ENCODE assay signal across 10 cellular contexts in genomic region chr19:55284405-55285058, GRCh38. TPM values are rescaled to one million over a fixed set of nuclear protein-coding genes. Genes with fewer than 3 reads are reported as not detected.
DNase-seq lines count a peak whose midpoint lies in the region; ATAC-seq, FAIRE-seq and TF ChIP-seq lines count a peak whose summit lies in the region.
"Had no signal": no experiment of that assay in that cellular context is flagged by ENCODE, and none has a peak within 500 bp of the region (broad histone marks: within the 10 kb centered on the region; RNA-seq: fewer than 3 reads in every experiment).

No MANE protein-coding gene starts in this region.

- CTCF ChIA-PET in A549 (lab: Yijun Ruan, JAX) = no interaction called here

- peak overlapping the region; percentile 70 for H3K4me3 Mint-ChIP-seq in chondrocyte (ENCODE audit: unreplicated experiment)
- H3K4me3 Mint-ChIP-seq in naive B cell = peak overlapping the region in 5 of 8 donors; percentile 9 to 76 (median 29)

- H3K4me1 ChIP-seq in A549 (peaks cover 24% of the 10 kb centered on the region), HUES48 (ENCODE audit: control insufficient read depth, insufficient read depth, low read length) (peaks cover 3% of the 10 kb centered on the region; the same call in 1 of the 2 replicates)

- H3K9ac ChIP-seq in HUES48 (ENCODE audit: low read depth, low read length) = no peak overlapping the region

- H3K27ac Mint-ChIP-seq in chondrocyte (ENCODE audit: unreplicated experiment) (peak overlapping the region; percentile 63), naive B cell (peak overlapping the region in 2 of 6 donors; percentile 42 to 47)

- H3K27me3 ChIP-seq in HUES48 (ENCODE audit: control insufficient read depth, insufficient read depth, low read length) = no peaks in the 10 kb centered on the region

- POLR2A ChIA-PET in A549 (lab: Yijun Ruan, JAX) = interaction anchor here (1.9 kb wide), 1 partner anchor 123 kb away, joined by 8 read pairs; the partner anchor contains the start of gene UBE2S

- H3K9me3 Mint-ChIP-seq in chondrocyte (ENCODE audit: low read depth) (no peaks in the 10 kb centered on the region), naive B cell (no peaks in the 10 kb centered on the region)

- H3K27ac ChIP-seq in A549 (peak overlapping the region; percentile 94 to 95), HUES48 (ENCODE audit: low read depth, low read length) (peak overlapping the region; percentile 71)

- DNase-seq in A549 (ENCODE audit: low read depth in 1 of 2, low spot score in 1 of 2) (no peak), chondrocyte (ENCODE audit: low spot score) (no peak), naive B cell (no peak), cerebellum (ENCODE audit: low spot score) (no peak), DMS 273 (lab: John Stamatoyannopoulos, UW; ENCODE audit: unreplicated experiment) (no peak)
- no peak for DNase-seq in stimulated activated naive CD4-positive, alpha-beta T cell (lab: John Stamatoyannopoulos, UW)
- DNase-seq: KG1 had no signal

- H3K4me3 ChIP-seq in A549 = peak overlapping the region; percentile 88
- peak overlapping the region; percentile 50 for H3K4me3 ChIP-seq in HUES48 (ENCODE audit: low read depth, low read length)

- FAIRE-seq in A549 (lab: Jason Lieb, UNC) = no peak
- FAIRE-seq: endothelial cell of umbilical vein had no signal

- peak overlapping the region; percentile 100 for H3K4me2 ChIP-seq in A549

- TF ChIP-seq CTCF in A549 (IDR thresholded peaks at IDR 0.05) (no peak), chondrocyte (IDR thresholded peaks at IDR 0.05) (no peak)

- no peaks in the 10 kb centered on the region for H3K9me3 ChIP-seq in A549
- H3K9me3 ChIP-seq in HUES48 (ENCODE audit: control insufficient read depth, insufficient read depth, low read length) = no peaks in the 10 kb centered on the region

- ATAC-seq in A549 (no peak), naive B cell (ENCODE audit: low read depth in 2 of 2) (no peak), HG03432 (IDR thresholded peaks at IDR 0.05; ENCODE audit: unreplicated experiment) (no peak)

- H3K27me3 Mint-ChIP-seq in chondrocyte (ENCODE audit: low read depth) (no peaks in the 10 kb centered on the region), naive B cell (peaks cover 5 to 10% (median 7%) of the 10 kb centered on the region in 3 donors)

- no peak for TF ChIP-seq RAD21 in A549 (conservative IDR thresholded peaks at IDR 0.05 in 1 of 2, IDR thresholded peaks at IDR 0.05 in 1 of 2)

- TF ChIP-seq EP300 in A549 (IDR thresholded peaks at IDR 0.05) = no peak

- 41% methylated on average over 7 of the region's 16 CpGs for WGBS in A549 (ENCODE audit: missing lambda C conversion rate)

- H3K4me1 Mint-ChIP-seq in chondrocyte (ENCODE audit: low read depth) = peaks cover 34% of the 10 kb centered on the region
- peaks cover 30 to 34% (median 32%) of the 10 kb centered on the region in 3 donors for H3K4me1 Mint-ChIP-seq in naive B cell

- H3K36me3 Mint-ChIP-seq in chondrocyte (ENCODE audit: low read depth) = no peaks in the 10 kb centered on the region
- no peaks in the 10 kb centered on the region for H3K36me3 Mint-ChIP-seq in naive B cell

- peaks cover 20% of the 10 kb centered on the region for H3K36me3 ChIP-seq in HUES48 (ENCODE audit: control insufficient read depth, insufficient read depth, low read length)

- TF ChIP-seq POLR2A in A549 (IDR thresholded peaks at IDR 0.05; ENCODE audit: low read length) = no peak

TF ChIP-seq in A549, 52 proteins besides CTCF, POLR2A, EP300 and RAD21:
- TF ChIP-seq JUNB (IDR thresholded peaks at IDR 0.05) (no peak), RARB (CRISPR knock-in tag; IDR thresholded peaks at IDR 0.05) (no peak), ZNF302 (CRISPR knock-in tag; IDR thresholded peaks at IDR 0.05) (no peak), NPAS2 (CRISPR knock-in tag; IDR thresholded peaks at IDR 0.05; ENCODE audit: borderline replicate concordance) (no peak), CEBPB (IDR thresholded peaks at IDR 0.05) (no peak)

RNA-seq across cellular contexts. Expression of gene BRSK1, which starts 0.7 kb away (rescaled TPM):
- polyA plus RNA-seq in A549 (2011; rRNA removed) (5.5 and 6.6 TPM in 2 replicates), A549 (2017; fragmentation: RNase III; extraction: RNeasy Plus Mini Kit Qiagen cat#74134 plus additional on column Dnase treatment) (5.0 to 6.1 TPM (median 5.4 TPM) in 3 replicates), naive B cell (ENCODE audit: low read depth in 6 of 6) (not detected)
- polyA plus RNA-seq in A549 (2012; cell fraction: cytosol; rRNA removed) = 7.0 and 7.7 TPM in 2 replicates
- 15.9 and 21.9 TPM in 2 replicates for polyA plus RNA-seq in A549 (2012; cell fraction: nucleus; rRNA removed)
- 1.9 and 5.2 TPM in 2 replicates for polyA minus RNA-seq in A549 (2011; rRNA and poly(A)+ RNA removed)
- total RNA-seq in chondrocyte (14.0 to 15.9 TPM (median 15.3 TPM) in 3 replicates), cerebellum (69.8 TPM)

RNA-seq across cellular contexts. Expression of gene HSPBP1, which starts 4.6 kb away (rescaled TPM):
- polyA plus RNA-seq in A549 (2011; rRNA removed) (52.1 and 55.3 TPM in 2 replicates), A549 (2017; fragmentation: RNase III; extraction: RNeasy Plus Mini Kit Qiagen cat#74134 plus additional on column Dnase treatment) (121 to 127 TPM (median 123 TPM) in 3 replicates), naive B cell (ENCODE audit: low read depth in 6 of 6) (10 to 100 TPM; 22.6 to 40.0 (median 32.6) TPM)
- polyA plus RNA-seq in A549 (2012; cell fraction: cytosol; rRNA removed) = 161 and 202 TPM in 2 replicates
- polyA plus RNA-seq in A549 (2012; cell fraction: nucleus; rRNA removed) = 214 and 333 TPM in 2 replicates
- 26.6 and 52.1 TPM in 2 replicates for polyA minus RNA-seq in A549 (2011; rRNA and poly(A)+ RNA removed)
- total RNA-seq in chondrocyte (22.7 to 30.3 TPM (median 24.2 TPM) in 3 replicates), cerebellum (12.5 TPM)

RNA-seq across cellular contexts. Expression of gene PPP6R1, which starts 25.7 kb away (rescaled TPM):
- polyA plus RNA-seq in A549 (2011; rRNA removed) (42.9 and 44.6 TPM in 2 replicates), A549 (2017; fragmentation: RNase III; extraction: RNeasy Plus Mini Kit Qiagen cat#74134 plus additional on column Dnase treatment) (72.9 to 78.0 TPM (median 76.2 TPM) in 3 replicates), naive B cell (ENCODE audit: low read depth in 6 of 6) (10 to 100 TPM; 21.4 to 81.1 (median 41.1) TPM)
- 74.0 and 94.8 TPM in 2 replicates for polyA plus RNA-seq in A549 (2012; cell fraction: cytosol; rRNA removed)
- 148 and 200 TPM in 2 replicates for polyA plus RNA-seq in A549 (2012; cell fraction: nucleus; rRNA removed)
- 89.2 and 109 TPM in 2 replicates for polyA minus RNA-seq in A549 (2011; rRNA and poly(A)+ RNA removed)
- total RNA-seq in chondrocyte (47.6 to 58.4 TPM (median 49.9 TPM) in 3 replicates), cerebellum (15.4 TPM)

RNA-seq across cellular contexts. Expression of gene TMEM150B, which starts 40.6 kb away (rescaled TPM):
- polyA plus RNA-seq in A549 (2011; rRNA removed) (0.39 and 0.52 TPM in 2 replicates), A549 (2017; fragmentation: RNase III; extraction: RNeasy Plus Mini Kit Qiagen cat#74134 plus additional on column Dnase treatment) (0.26 to 0.45 TPM (median 0.26 TPM) in 3 replicates), naive B cell (ENCODE audit: low read depth in 6 of 6) (not detected)
- polyA plus RNA-seq in A549 (2012; cell fraction: cytosol; rRNA removed) = 0.12 and 0.16 TPM in 2 replicates
- 0.51 and 0.58 TPM in 2 replicates for polyA plus RNA-seq in A549 (2012; cell fraction: nucleus; rRNA removed)
- polyA minus RNA-seq in A549 (2011; rRNA and poly(A)+ RNA removed) = 0.78 and 1.1 TPM in 2 replicates
- total RNA-seq in chondrocyte (not detected in 3 replicates), cerebellum (0.73 TPM)
- total RNA-seq: endothelial cell of umbilical vein had no signal
- polyA plus RNA-seq: endothelial cell of umbilical vein had no signal

RNA-seq across cellular contexts. Expression of gene KMT5C, which starts 55.1 kb away (rescaled TPM):
- polyA plus RNA-seq in A549 (2011; rRNA removed) = 6.6 and 9.5 TPM in 2 replicates
- 26.1 and 26.2 TPM in 2 replicates for polyA plus RNA-seq in A549 (2012; cell fraction: cytosol; rRNA removed)
- polyA plus RNA-seq in A549 (2012; cell fraction: nucleus; rRNA removed) = 96.3 and 153 TPM in 2 replicates
- polyA plus RNA-seq in A549 (2017; fragmentation: RNase III; extraction: RNeasy Plus Mini Kit Qiagen cat#74134 plus additional on column Dnase treatment) = 11.8 to 17.2 TPM (median 15.2 TPM) in 3 replicates
- 6.9 and 15.1 TPM in 2 replicates for polyA minus RNA-seq in A549 (2011; rRNA and poly(A)+ RNA removed)
- total RNA-seq in chondrocyte = 9.5 to 14.6 TPM (median 9.7 TPM) in 3 replicates
- 1 to 10 TPM in 4 of 6 donors, under 1 TPM in 1, not detected in 1; 0.83 to 2.4 (median 1.3) TPM for polyA plus RNA-seq in naive B cell (ENCODE audit: low read depth in 6 of 6)
- total RNA-seq in cerebellum = 17.1 TPM
